ENCODE assay signal across 1 cellular context in genomic region chr14:52729925-52730707, GRCh38.
TF ChIP-seq lines count a peak whose summit lies in the region.

Gene STYX, plus strand, starts transcription at chr14:52730166. Its CDS starts 309 bp downstream, at chr14:52730475.

TF ChIP-seq in K562, 482 proteins besides CTCF, POLR2A, EP300 and RAD21 (continued from another document and continues in another):
- no peak for TF ChIP-seq RERE (CRISPR knock-in tag; IDR thresholded peaks at IDR 0.05; ENCODE audit: borderline replicate concordance)
- TF ChIP-seq DACH1 (IDR thresholded peaks at IDR 0.05; ENCODE audit: partially characterized antibody), result no peak
- no peak for TF ChIP-seq ETV1 (tag; conservative IDR thresholded peaks at IDR 0.05; ENCODE audit: low read depth)
- no peak for TF ChIP-seq EWSR1 (IDR thresholded peaks at IDR 0.05; ENCODE audit: borderline replicate concordance, low read depth, partially characterized antibody)
- no peak; the same call in 1 of the 2 replicates for TF ChIP-seq SMARCA4 (IDR thresholded peaks at IDR 0.05)
- no peak for TF ChIP-seq ZNF263 (CRISPR knock-in tag; IDR thresholded peaks at IDR 0.05; ENCODE audit: borderline replicate concordance)
- TF ChIP-seq THRA (IDR thresholded peaks at IDR 0.05), result no peak
- TF ChIP-seq MAZ (CRISPR knock-in tag; conservative IDR thresholded peaks at IDR 0.05 in 1 of 2, IDR thresholded peaks at IDR 0.05 in 1 of 2), result peak in 1 of 2 experiments; percentile 33; a peak in 1 of 4 replicates
- TF ChIP-seq SMARCE1 (IDR thresholded peaks at IDR 0.05), result no peak
- no peak for TF ChIP-seq STAG1 (CRISPR knock-in tag; IDR thresholded peaks at IDR 0.05; ENCODE audit: borderline replicate concordance)
- TF ChIP-seq EZH2 (IDR thresholded peaks at IDR 0.05; ENCODE audit: borderline replicate concordance, low read depth, low read length), result no peak
- peak; percentile 58 for TF ChIP-seq POLR2B (IDR thresholded peaks at IDR 0.05; ENCODE audit: low read depth, partially characterized antibody)
- no peak for TF ChIP-seq ZBTB1 (CRISPR knock-in tag; IDR thresholded peaks at IDR 0.05; ENCODE audit: borderline replicate concordance, low read depth)
- no peak for TF ChIP-seq NFRKB (IDR thresholded peaks at IDR 0.05; ENCODE audit: low read depth)
- no peak for TF ChIP-seq SMARCA5 (IDR thresholded peaks at IDR 0.05)
- TF ChIP-seq RBM39 (optimal IDR thresholded peaks at IDR 0.05; ENCODE audit: low read depth, low read length), result no peak
- no peak for TF ChIP-seq MCM2 (IDR thresholded peaks at IDR 0.05; ENCODE audit: low read depth)
- TF ChIP-seq ZNF318 (IDR thresholded peaks at IDR 0.05; ENCODE audit: borderline replicate concordance in 1 of 2, low read depth in 1 of 2), result no peak
- no peak for TF ChIP-seq RAD51 (IDR thresholded peaks at IDR 0.05; ENCODE audit: borderline replicate concordance, low read depth)
- peak; percentile 84 for TF ChIP-seq VEZF1 (CRISPR knock-in tag; IDR thresholded peaks at IDR 0.05)
- no peak for TF ChIP-seq ZBTB9 (CRISPR knock-in tag; IDR thresholded peaks at IDR 0.05)
- TF ChIP-seq RBM17 (IDR thresholded peaks at IDR 0.05; ENCODE audit: borderline replicate concordance, low read depth, low read length), result no peak
- no peak for TF ChIP-seq SNIP1 (IDR thresholded peaks at IDR 0.05; ENCODE audit: low read depth)
- no peak for TF ChIP-seq TFAM (CRISPR knock-in tag; conservative IDR thresholded peaks at IDR 0.05)
- TF ChIP-seq BCLAF1 (IDR thresholded peaks at IDR 0.05; ENCODE audit: borderline replicate concordance in 1 of 2, control insufficient read depth in 1 of 2, low read depth in 2 of 2, low read length in 1 of 2), result no peak
- no peak for TF ChIP-seq CREB3 (tag; conservative IDR thresholded peaks at IDR 0.05; ENCODE audit: low read depth)
- no peak for TF ChIP-seq TFE3 (CRISPR knock-in tag; IDR thresholded peaks at IDR 0.05)
